In genomic region chr5:1476181-1476966, GRCh38 we compare ENCODE assay signal across 1 cellular context.
TF ChIP-seq lines count a peak whose summit lies in the region.

No MANE protein-coding gene starts in this region.

TF ChIP-seq in WTC11, 78 proteins besides CTCF, POLR2A, EP300 and RAD21 (continued from another document):
- no peak for TF ChIP-seq HMGXB4 (CRISPR knock-in tag; IDR thresholded peaks at IDR 0.05)
TF ChIP-seq in WTC11: peak in this region for 0.
